ENCODE assay signal across 8 cellular contexts in the genomic region with DNA sequence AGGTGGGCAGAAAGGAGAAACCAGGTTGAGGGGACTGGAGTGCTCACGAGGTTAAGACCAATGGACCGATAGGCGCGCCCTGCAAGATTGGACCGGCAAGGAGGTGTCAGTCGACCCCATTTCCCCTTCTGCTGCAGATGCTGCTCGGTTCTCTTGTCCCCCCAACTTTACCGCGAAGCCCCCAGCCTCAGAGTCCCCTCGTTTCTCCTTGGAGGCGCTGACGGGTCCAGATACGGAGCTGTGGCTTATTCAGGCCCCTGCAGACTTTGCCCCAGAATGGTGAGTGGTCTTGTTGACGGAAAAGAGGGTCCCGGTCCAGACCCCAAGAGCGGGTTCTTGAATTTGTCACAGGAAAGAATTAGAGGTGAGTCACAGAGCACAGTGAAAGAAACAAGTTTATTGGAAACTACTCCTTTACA. TPM values are rescaled to one million over a fixed set of nuclear protein-coding genes. Genes with fewer than 3 reads are reported as not detected.
DNase-seq lines count a peak whose midpoint lies in the region; ATAC-seq and TF ChIP-seq lines count a peak whose summit lies in the region.

No MANE protein-coding gene starts in this region.

- no peaks in the 10 kb centered on the region for H3K27me3 ChIP-seq in GM06990 (replicated peaks; ENCODE audit: control insufficient read depth, insufficient read depth, low read length)

- no peaks in the 10 kb centered on the region for H3K36me3 ChIP-seq in GM06990 (ENCODE audit: control insufficient read depth, insufficient read depth, low read length)

- ATAC-seq in GM18498 (IDR thresholded peaks at IDR 0.05; ENCODE audit: unreplicated experiment) (no peak), GM21529 (IDR thresholded peaks at IDR 0.05; ENCODE audit: unreplicated experiment) (no peak)

- peak overlapping the region; percentile 99 for H3K27ac Mint-ChIP-seq in progenitor cell of endocrine pancreas

- H3K4me3 ChIP-seq in GM06990 (replicated peaks; ENCODE audit: low read depth, low read length) (peak overlapping the region; percentile 88), epithelial cell of proximal tubule (ENCODE audit: low read depth, low read length) (peak overlapping the region; percentile 83)

- peaks cover 7% of the 10 kb centered on the region for H3K36me3 Mint-ChIP-seq in progenitor cell of endocrine pancreas (ENCODE audit: insufficient read depth)

- no peaks in the 10 kb centered on the region for H3K9me3 Mint-ChIP-seq in progenitor cell of endocrine pancreas (ENCODE audit: low read depth)

- H3K4me1 Mint-ChIP-seq in progenitor cell of endocrine pancreas (ENCODE audit: low read depth), result peaks cover 12% of the 10 kb centered on the region

- TF ChIP-seq CTCF in GM06990 (IDR thresholded peaks at IDR 0.05; ENCODE audit: insufficient read depth, low read length, poor library complexity, severe bottlenecking), result no peak
- TF ChIP-seq CTCF in epithelial cell of proximal tubule (conservative IDR thresholded peaks at IDR 0.05; ENCODE audit: low read depth, low read length), result no peak
- no peak for TF ChIP-seq CTCF in progenitor cell of endocrine pancreas (IDR thresholded peaks at IDR 0.05; ENCODE audit: unreplicated experiment)

- DNase-seq in GM06990 (ENCODE audit: extremely low read depth, insufficient read length) (no peak), epithelial cell of proximal tubule (ENCODE audit: low read depth) (no peak), progenitor cell of endocrine pancreas (ENCODE audit: low spot score, unreplicated experiment) (no peak), RPMI8226 (no peak), foreskin melanocyte (no peak)

- H3K4me3 Mint-ChIP-seq in progenitor cell of endocrine pancreas (ENCODE audit: low read depth), result peak overlapping the region; percentile 96

- H3K27me3 Mint-ChIP-seq in progenitor cell of endocrine pancreas, result peaks cover 24% of the 10 kb centered on the region

TF ChIP-seq in PFSK-1, 5 proteins besides CTCF, POLR2A, EP300 and RAD21:
- TF ChIP-seq FOXP2 (optimal IDR thresholded peaks at IDR 0.05; ENCODE audit: borderline replicate concordance, extremely low read depth, extremely low read length, insufficient read depth) (no peak), TAF1 (IDR thresholded peaks at IDR 0.05; ENCODE audit: borderline replicate concordance, insufficient read depth, low read length) (no peak), SIN3A (IDR thresholded peaks at IDR 0.05; ENCODE audit: borderline replicate concordance, insufficient read depth, low read length) (peak; percentile 57; the same call in 1 of the 2 replicates)
- TF ChIP-seq, protein P1, sequence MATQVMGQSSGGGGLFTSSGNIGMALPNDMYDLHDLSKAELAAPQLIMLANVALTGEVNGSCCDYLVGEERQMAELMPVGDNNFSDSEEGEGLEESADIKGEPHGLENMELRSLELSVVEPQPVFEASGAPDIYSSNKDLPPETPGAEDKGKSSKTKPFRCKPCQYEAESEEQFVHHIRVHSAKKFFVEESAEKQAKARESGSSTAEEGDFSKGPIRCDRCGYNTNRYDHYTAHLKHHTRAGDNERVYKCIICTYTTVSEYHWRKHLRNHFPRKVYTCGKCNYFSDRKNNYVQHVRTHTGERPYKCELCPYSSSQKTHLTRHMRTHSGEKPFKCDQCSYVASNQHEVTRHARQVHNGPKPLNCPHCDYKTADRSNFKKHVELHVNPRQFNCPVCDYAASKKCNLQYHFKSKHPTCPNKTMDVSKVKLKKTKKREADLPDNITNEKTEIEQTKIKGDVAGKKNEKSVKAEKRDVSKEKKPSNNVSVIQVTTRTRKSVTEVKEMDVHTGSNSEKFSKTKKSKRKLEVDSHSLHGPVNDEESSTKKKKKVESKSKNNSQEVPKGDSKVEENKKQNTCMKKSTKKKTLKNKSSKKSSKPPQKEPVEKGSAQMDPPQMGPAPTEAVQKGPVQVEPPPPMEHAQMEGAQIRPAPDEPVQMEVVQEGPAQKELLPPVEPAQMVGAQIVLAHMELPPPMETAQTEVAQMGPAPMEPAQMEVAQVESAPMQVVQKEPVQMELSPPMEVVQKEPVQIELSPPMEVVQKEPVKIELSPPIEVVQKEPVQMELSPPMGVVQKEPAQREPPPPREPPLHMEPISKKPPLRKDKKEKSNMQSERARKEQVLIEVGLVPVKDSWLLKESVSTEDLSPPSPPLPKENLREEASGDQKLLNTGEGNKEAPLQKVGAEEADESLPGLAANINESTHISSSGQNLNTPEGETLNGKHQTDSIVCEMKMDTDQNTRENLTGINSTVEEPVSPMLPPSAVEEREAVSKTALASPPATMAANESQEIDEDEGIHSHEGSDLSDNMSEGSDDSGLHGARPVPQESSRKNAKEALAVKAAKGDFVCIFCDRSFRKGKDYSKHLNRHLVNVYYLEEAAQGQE (IDR thresholded peaks at IDR 0.05; ENCODE audit: insufficient read depth in 1 of 2, low read depth in 2 of 2, low read length in 2 of 2), result no peak

RNA-seq across cellular contexts. Expression of a gene that starts 0.5 kb away (rescaled TPM):
- polyA plus RNA-seq in PFSK-1 (2012; ENCODE audit: insufficient read length, low read depth), result 27.9 TPM
- 14.5 and 30.7 TPM in 2 replicates for total RNA-seq in epithelial cell of proximal tubule
- 7.4 and 8.9 TPM in 2 replicates for total RNA-seq in progenitor cell of endocrine pancreas

RNA-seq across cellular contexts. Expression of a gene that starts 2.1 kb away (rescaled TPM):
- polyA plus RNA-seq in PFSK-1 (2012; ENCODE audit: insufficient read length, low read depth), result 6.5 TPM
- total RNA-seq in epithelial cell of proximal tubule (15.2 and 16.8 TPM in 2 replicates), progenitor cell of endocrine pancreas (24.2 and 27.2 TPM in 2 replicates)

RNA-seq across cellular contexts. Expression of a gene that starts 16.8 kb away (rescaled TPM):
- polyA plus RNA-seq in PFSK-1 (2012; ENCODE audit: insufficient read length, low read depth), result 106 TPM
- 66.6 and 71.6 TPM in 2 replicates for total RNA-seq in epithelial cell of proximal tubule
- total RNA-seq in progenitor cell of endocrine pancreas, result 58.5 and 64.8 TPM in 2 replicates

RNA-seq across cellular contexts. Expression of a gene that starts 36.6 kb away (rescaled TPM):
- 56.2 TPM for polyA plus RNA-seq in PFSK-1 (2012; ENCODE audit: insufficient read length, low read depth)
- total RNA-seq in epithelial cell of proximal tubule, result 32.2 and 34.8 TPM in 2 replicates
- total RNA-seq in progenitor cell of endocrine pancreas, result 60.5 and 63.8 TPM in 2 replicates
